ENCODE assay signal across 13 cellular contexts in the genomic region with DNA sequence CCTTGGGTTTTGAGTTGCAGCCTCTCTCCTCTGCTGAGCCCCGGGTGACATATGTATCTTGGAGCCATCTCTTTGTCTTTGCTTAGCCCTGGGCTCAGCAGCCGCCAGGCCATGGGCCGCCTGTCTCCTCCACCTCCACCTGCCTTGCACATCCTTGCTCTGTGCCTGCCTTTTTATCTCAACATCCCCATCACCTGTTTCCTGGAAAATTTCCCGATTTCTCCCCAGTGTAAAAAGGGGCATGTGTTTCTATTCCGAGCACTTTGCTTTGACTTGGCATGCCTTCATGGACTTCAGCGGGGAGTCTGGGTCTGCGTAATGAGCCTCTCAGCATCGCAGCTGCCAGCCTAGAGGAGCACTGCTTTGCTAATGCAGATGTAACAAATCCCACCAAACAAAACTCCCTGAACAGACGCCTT.
DNase-seq lines count a peak whose midpoint lies in the region.
"Had no signal": no experiment of that assay in that cellular context is flagged by ENCODE, and none has a peak within 500 bp of the region (broad histone marks: within the 10 kb centered on the region; RNA-seq: fewer than 3 reads in every experiment).

No MANE protein-coding gene starts in this region.

- H3K9me3 ChIP-seq in ectodermal cell (ENCODE audit: control insufficient read depth, low read length) = no peaks in the 10 kb centered on the region
- H3K9me3 ChIP-seq: HAP-1, lower lobe of right lung had no signal

- peaks cover 30% of the 10 kb centered on the region for H3K4me1 ChIP-seq in ectodermal cell (ENCODE audit: control insufficient read depth, insufficient read depth, low read length)
- H3K4me1 ChIP-seq: HAP-1, lower lobe of right lung had no signal

- WGBS in ectodermal cell, 2 experiments = 3% methylated on average over 9 of the region's 9 CpGs

- no peaks in the 10 kb centered on the region for H3K36me3 ChIP-seq in ectodermal cell (ENCODE audit: control insufficient read depth, insufficient read depth, low read length)
- H3K36me3 ChIP-seq: HAP-1, lower lobe of right lung had no signal

- H3K27me3 ChIP-seq in ectodermal cell (ENCODE audit: control insufficient read depth, insufficient read depth, low read length, poor library complexity, severe bottlenecking) = no peaks in the 10 kb centered on the region

- no peak overlapping the region for H3K4me3 ChIP-seq in ectodermal cell (ENCODE audit: insufficient read depth, low read depth, low read length)
- H3K4me3 ChIP-seq: HAP-1, lower lobe of right lung, smooth muscle cell had no signal

- H3K27ac ChIP-seq in ectodermal cell (ENCODE audit: insufficient read depth, low read depth, low read length, poor library complexity, severe bottlenecking) = peak overlapping the region; percentile 40
- H3K27ac ChIP-seq: lower lobe of right lung had no signal

- DNase-seq in NCI-H1105 (lab: John Stamatoyannopoulos, UW) (peak; percentile 84), NCI-H2171 treated with DMSO at 0.1 percent for 48 hours (lab: John Stamatoyannopoulos, UW) (peak; percentile 91), retina (peak; percentile 87), kidney tubule cell (ENCODE audit: low spot score) (no peak), GOT3 (lab: John Stamatoyannopoulos, UW) (no peak)
- DNase-seq in activated naive CD4-positive, alpha-beta T cell (lab: John Stamatoyannopoulos, UW) = no peak
- DNase-seq: activated CD8-positive, alpha-beta T cell treated with anti-CD3 and anti-CD28 coated beads, Interleukin-2, amount 10 ng/mL, durations not matched to agents 7 days and 5 days; activated effector memory CD4-positive, alpha-beta T cell treated with Interleukin-2 at 50 U/mL for 16 hours; lower lobe of right lung; NCI-H526 treated with DMSO at 0.1 percent for 48 hours had no signal

Comparison
In these comparisons a context has a peak if more than half of its experiments do, and no peak if none do; other contexts are left out.
1. DNase-seq: peak in NCI-H1105 (single experiment), NCI-H2171 treated with DMSO at 0.1 percent for 48 hours (single experiment) and retina (single experiment); none in kidney tubule cell (single experiment), activated naive CD4-positive, alpha-beta T cell (0 of 4) and GOT3 (single experiment).